ENCODE assay signal across 1 cellular context in the genomic region with DNA sequence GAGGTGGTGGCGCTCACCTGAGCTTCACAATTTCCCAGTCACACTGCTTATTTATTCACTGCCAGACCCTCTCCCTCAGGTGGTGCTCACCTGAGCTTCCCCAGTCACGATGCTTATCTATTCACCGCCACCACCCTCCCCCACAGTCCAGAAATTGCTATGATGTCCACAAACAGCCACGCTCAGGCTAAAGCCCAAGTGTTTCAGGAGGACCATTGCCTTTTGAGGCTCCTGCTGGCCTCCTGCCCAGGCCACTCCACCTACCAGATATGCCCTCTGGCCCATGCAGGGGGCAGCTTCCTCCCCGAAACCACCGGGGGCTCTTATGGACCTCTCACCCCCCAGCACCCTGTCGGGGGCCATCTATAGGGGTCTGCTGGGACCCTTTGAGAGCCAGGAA.
TF ChIP-seq lines count a peak whose summit lies in the region.

No MANE protein-coding gene starts in this region.

TF ChIP-seq in HCT116, 20 proteins besides CTCF, POLR2A, EP300 and RAD21:
- no peak for TF ChIP-seq SRF (IDR thresholded peaks at IDR 0.05; ENCODE audit: low read depth)
- TF ChIP-seq TCF7L2 (IDR thresholded peaks at IDR 0.05; ENCODE audit: borderline replicate concordance, extremely low read depth, insufficient read depth, insufficient read length), result no peak
- TF ChIP-seq ZFX (IDR thresholded peaks at IDR 0.05), result no peak
- TF ChIP-seq YY1 (IDR thresholded peaks at IDR 0.05; ENCODE audit: extremely low read depth, insufficient replicate concordance, low read depth, low read length), result no peak
- no peak for TF ChIP-seq EGR1 (IDR thresholded peaks at IDR 0.05; ENCODE audit: low read depth)
- 0 out of 2 replicates have a peak, but pooled peaks have one; percentile 14 for TF ChIP-seq POLR2AphosphoS5 (IDR thresholded peaks at IDR 0.05; ENCODE audit: low read depth, low read length)
- no peak for TF ChIP-seq JUND (IDR thresholded peaks at IDR 0.05)
TF ChIP-seq in HCT116: peak in this region for 1.
